13 cellular contexts compared by ENCODE assay signal in the genomic region with DNA sequence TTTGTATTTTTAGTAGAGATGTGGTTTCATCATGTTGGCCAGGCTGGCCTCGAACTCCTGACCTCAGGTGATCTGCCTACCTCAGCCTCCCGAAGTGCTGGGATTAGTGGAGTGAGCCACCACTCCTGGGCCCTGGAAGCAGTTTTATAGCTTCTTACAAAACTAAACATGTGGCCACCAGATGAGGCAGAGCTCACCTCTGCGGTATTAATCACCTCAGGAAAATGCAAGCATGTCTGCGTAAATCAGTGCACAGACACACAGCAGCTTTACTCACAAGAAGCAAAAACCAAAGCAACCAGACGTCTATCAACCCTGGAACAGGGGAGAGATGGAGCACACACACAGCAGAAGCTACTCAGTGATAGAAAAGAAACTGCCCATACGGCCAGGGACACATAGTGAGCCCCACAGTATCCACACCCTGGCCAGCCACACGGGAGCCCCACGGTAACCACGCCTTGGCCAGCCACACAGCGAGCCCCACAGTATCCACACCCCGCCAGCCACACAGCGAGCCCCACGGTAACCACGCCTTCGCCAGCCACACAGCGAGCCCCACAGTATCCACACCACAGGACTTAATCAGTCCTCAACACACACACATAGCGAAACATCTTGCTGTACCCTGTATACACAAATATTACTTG. TPM values are rescaled to one million over a fixed set of nuclear protein-coding genes. Genes with fewer than 3 reads are reported as not detected.
A peak's percentile ranks its signal among the peaks of the same experiment; 100 is the strongest.
DNase-seq lines count a peak whose midpoint lies in the region; ATAC-seq and TF ChIP-seq lines count a peak whose summit lies in the region.
"Had no signal": no experiment of that assay in that cellular context is flagged by ENCODE, and none has a peak within 500 bp of the region (broad histone marks: within the 10 kb centered on the region; RNA-seq: fewer than 3 reads in every experiment).

No MANE protein-coding gene starts in this region.

- no peaks in the 10 kb centered on the region; the same call in 1 of the 2 replicates for H3K79me2 ChIP-seq in H9 (ENCODE audit: insufficient read depth, low read length)

- no peak for TF ChIP-seq RAD21 in IMR-90 (IDR thresholded peaks at IDR 0.05; ENCODE audit: low read length)

- H3K36me3 ChIP-seq in IMR-90 (ENCODE audit: control insufficient read depth, insufficient read depth, low read length) (peaks cover 14% of the 10 kb centered on the region; the same call in 1 of the 2 replicates), neutrophil (peaks cover 21% of the 10 kb centered on the region)

- BruUV-seq in IMR-90 (replicated peaks; lab: Mats Ljungman, UMichigan) = no TSS peak

- H3K4me2 ChIP-seq in IMR-90 (ENCODE audit: low read depth, low read length) (no peak overlapping the region), H9 (ENCODE audit: insufficient read depth, insufficient read length, low read length) (no peak overlapping the region)
- H3K4me2 ChIP-seq: A549 had no signal

- H3K9me3 ChIP-seq in IMR-90 (ENCODE audit: control insufficient read depth, insufficient read depth, low read length) (peaks cover 14% of the 10 kb centered on the region), neutrophil (peaks cover 8% of the 10 kb centered on the region), H9 (ENCODE audit: control insufficient read depth, low read depth, low read length) (no peaks in the 10 kb centered on the region)

- H3K27ac ChIP-seq in IMR-90 (ENCODE audit: insufficient read depth, low read length) = no peak overlapping the region
- peak overlapping the region; percentile 86 for H3K27ac ChIP-seq in neutrophil
- H3K27ac ChIP-seq in H9 (ENCODE audit: insufficient read length, low read depth, low read length) = no peak overlapping the region
- H3K27ac ChIP-seq: A549, tibial artery had no signal

- H2BK20ac ChIP-seq in IMR-90 (ENCODE audit: low read depth, low read length) = no peak overlapping the region
- no peak overlapping the region for H2BK20ac ChIP-seq in H9 (ENCODE audit: low read depth, low read length, poor library complexity, severe bottlenecking)

- H4K20me1 ChIP-seq in IMR-90 (ENCODE audit: insufficient read depth, low read length) (no peaks in the 10 kb centered on the region; the same call in 1 of the 2 replicates), H9 (ENCODE audit: control insufficient read depth, insufficient read depth, insufficient read length) (no peaks in the 10 kb centered on the region)

- H3K27me3 Mint-ChIP-seq in activated CD4-positive, alpha-beta T cell treated with anti-CD3 and anti-CD28 coated beads for 36 hours = no peaks in the 10 kb centered on the region
- H3K27me3 Mint-ChIP-seq in H9 (ENCODE audit: low read depth) = no peaks in the 10 kb centered on the region; the same call in 1 of the 2 replicates

- no peak overlapping the region for H3K9ac ChIP-seq in IMR-90 (ENCODE audit: low read depth, low read length)
- H3K9ac ChIP-seq in H9 (ENCODE audit: extremely low read depth, insufficient read length, low read length) = no peak overlapping the region

- dilution Hi-C loops in IMR-90 (cut with HindIII; ENCODE audit: low sequenced_read_pairs, unreplicated experiment) = no loop called here

- H4K5ac ChIP-seq in IMR-90 (ENCODE audit: low read depth, low read length) (no peak overlapping the region), H9 (ENCODE audit: insufficient read length, low read depth, low read length) (no peak overlapping the region)

- no peak overlapping the region for H2BK120ac ChIP-seq in IMR-90 (ENCODE audit: low read depth, low read length)
- H2BK120ac ChIP-seq in H9 (ENCODE audit: low read depth, low read length, poor library complexity, severe bottlenecking) = no peak overlapping the region

- H3K27me3 ChIP-seq in IMR-90 (ENCODE audit: control insufficient read depth, insufficient read depth, low read length) = no peaks in the 10 kb centered on the region
- H3K27me3 ChIP-seq in neutrophil = no peaks in the 10 kb centered on the region
- H3K27me3 ChIP-seq in H9 (ENCODE audit: insufficient read depth, low read length) = no peaks in the 10 kb centered on the region
- H3K27me3 ChIP-seq: tibial artery had no signal

- H2BK15ac ChIP-seq in IMR-90 (ENCODE audit: low read depth, low read length) = no peak overlapping the region
- H2BK15ac ChIP-seq in H9 (ENCODE audit: low read depth, low read length) = no peak overlapping the region

- H4K91ac ChIP-seq in IMR-90 (ENCODE audit: insufficient read depth, low read depth, low read length) (no peak overlapping the region), H9 (ENCODE audit: insufficient read length, low read depth, low read length) (no peak overlapping the region)

- no peak overlapping the region for H3T11ph ChIP-seq in H9 (ENCODE audit: low read length)

- TF ChIP-seq CTCF in IMR-90 (conservative IDR thresholded peaks at IDR 0.05; ENCODE audit: low read depth, low read length) = no peak
- TF ChIP-seq CTCF in astrocyte of the cerebellum (IDR thresholded peaks at IDR 0.05; ENCODE audit: low read depth, low read length, missing control alignments) = no peak
- TF ChIP-seq CTCF in neutrophil (IDR thresholded peaks at IDR 0.05) = no peak
- TF ChIP-seq CTCF in H9 (conservative IDR thresholded peaks at IDR 0.05) = no peak

- H3K4ac ChIP-seq in IMR-90 (ENCODE audit: low read depth, low read length) = no peak overlapping the region
- H3K4ac ChIP-seq in H9 (ENCODE audit: low read depth, low read length) = no peak overlapping the region

- no peaks in the 10 kb centered on the region for H3K23me2 ChIP-seq in H9 (ENCODE audit: insufficient read length, low read depth, low read length, poor library complexity, severe bottlenecking)

- H3K4me1 Mint-ChIP-seq in activated CD4-positive, alpha-beta T cell treated with anti-CD3 and anti-CD28 coated beads for 36 hours = peaks cover 17% of the 10 kb centered on the region
- no peaks in the 10 kb centered on the region for H3K4me1 Mint-ChIP-seq in H9

- H4K8ac ChIP-seq in IMR-90 (ENCODE audit: low read depth in 2 of 2, low read length in 2 of 2) (no peak overlapping the region), H9 (replicated peaks; ENCODE audit: insufficient read length, low read depth, low read length) (no peak overlapping the region)

- H3K27ac Mint-ChIP-seq in activated CD4-positive, alpha-beta T cell treated with anti-CD3 and anti-CD28 coated beads for 36 hours = peak overlapping the region; percentile 94
- peak overlapping the region in 1 of 3 experiments; percentile 49; a peak in 1 of 7 replicates for H3K27ac Mint-ChIP-seq in H9

- H2BK12ac ChIP-seq in H9 (ENCODE audit: insufficient read length, low read depth, low read length) = no peak overlapping the region

- no peak overlapping the region for H3K14ac ChIP-seq in IMR-90 (replicated peaks; ENCODE audit: low read depth, low read length)
- no peak overlapping the region for H3K14ac ChIP-seq in H9 (ENCODE audit: insufficient read depth, low read length)

- peaks cover 0 to 5% of the 10 kb centered on the region in 2 experiments; a peak in 1 of 4 replicates for H3K79me1 ChIP-seq in IMR-90 (ENCODE audit: low read depth in 1 of 2, low read length in 2 of 2)
- no peaks in the 10 kb centered on the region for H3K79me1 ChIP-seq in H9 (ENCODE audit: insufficient read depth, low read depth, low read length, poor library complexity, severe bottlenecking)

- no peak overlapping the region for H3K4me3 Mint-ChIP-seq in activated CD4-positive, alpha-beta T cell treated with anti-CD3 and anti-CD28 coated beads for 36 hours
- no peak overlapping the region for H3K4me3 Mint-ChIP-seq in H9

- TF ChIP-seq POLR2A in IMR-90 (IDR thresholded peaks at IDR 0.05; ENCODE audit: low read depth, low read length) = no peak

- no peak overlapping the region for H3K18ac ChIP-seq in IMR-90 (ENCODE audit: low read depth, low read length)
- H3K18ac ChIP-seq in H9 (ENCODE audit: insufficient read length, low read depth, low read length) = no peak overlapping the region

- H2AFZ ChIP-seq in IMR-90 (replicated peaks; ENCODE audit: low read length, poor library complexity) (no peak overlapping the region), H9 (ENCODE audit: low read length) (no peak overlapping the region)

- H2AK9ac ChIP-seq in IMR-90 (replicated peaks; ENCODE audit: low read depth, low read length, poor library complexity) = no peak overlapping the region

- no peak overlapping the region for H3K56ac ChIP-seq in IMR-90 (ENCODE audit: extremely low read depth, insufficient read depth, low read length)
- H3K56ac ChIP-seq in H9 (ENCODE audit: insufficient read length, low read depth, low read length) = no peak overlapping the region

- POLR2A ChIA-PET in activated CD4-positive, alpha-beta T cell treated with anti-CD3 and anti-CD28 coated beads for 36 hours (lab: Charles Lee) = no interaction called here
- POLR2A ChIA-PET in IMR-90 (lab: Charles Lee; ENCODE audit: unreplicated experiment) = no interaction called here

- H3K4me3 ChIP-seq in IMR-90 (ENCODE audit: insufficient read depth, low read depth, low read length) (no peak overlapping the region), astrocyte of the cerebellum (ENCODE audit: low read depth, low read length) (no peak overlapping the region), neutrophil (ENCODE audit: low read depth in 1 of 2, low read length in 1 of 2) (no peak overlapping the region)
- H3K4me3 ChIP-seq: A549, tibial artery had no signal

- peaks cover 22% of the 10 kb centered on the region for H3K9me3 Mint-ChIP-seq in activated CD4-positive, alpha-beta T cell treated with anti-CD3 and anti-CD28 coated beads for 36 hours (ENCODE audit: low read depth)
- 0 out of 5 replicates have a peak, but pooled peaks cover 0 to 3% of the 10 kb centered on the region in 2 experiments for H3K9me3 Mint-ChIP-seq in H9

- no peak for DNase-seq in activated CD4-positive, alpha-beta T cell treated with anti-CD3 and anti-CD28 coated beads for 36 hours
- no peak for DNase-seq in activated CD4-positive, alpha-beta T cell treated with anti-CD3 and anti-CD28 coated beads, Interleukin-2, amount 50 U/mL, for 1 hour
- DNase-seq in IMR-90 (peak; percentile 64), astrocyte of the cerebellum (ENCODE audit: low read depth) (peak; percentile 23), H9 (no peak)
- DNase-seq: NCI-H1105 treated with DMSO at 0.1 percent for 48 hours, NCI-H774 had no signal

- WGBS in IMR-90 (ENCODE audit: extremely low coverage in 2 of 2, insufficient read length in 1 of 2), 2 experiments = 79% methylated on average over 8 of the region's 17 CpGs; no CpG with 5 or more reads in 1 of the 2 experiments
- no CpG with 5 or more reads among the region's 17 CpGs for WGBS in H9 (ENCODE audit: extremely low coverage, insufficient read length, low lambda C conversion rate)

- CTCF ChIA-PET in activated CD4-positive, alpha-beta T cell treated with anti-CD3 and anti-CD28 coated beads for 36 hours (lab: Charles Lee) = no interaction called here
- CTCF ChIA-PET in IMR-90 (lab: Yijun Ruan, JAX) = no interaction called here

- peaks cover 56% of the 10 kb centered on the region for H3K36me3 Mint-ChIP-seq in activated CD4-positive, alpha-beta T cell treated with anti-CD3 and anti-CD28 coated beads for 36 hours (ENCODE audit: low read depth)
- H3K36me3 Mint-ChIP-seq in H9 (ENCODE audit: insufficient read depth in 1 of 3, low read depth in 3 of 3) = peaks cover 38 to 73% (median 62%) of the 10 kb centered on the region in 3 experiments

- H3K4me1 ChIP-seq in IMR-90 (ENCODE audit: control insufficient read depth, insufficient read depth, low read length) (no peaks in the 10 kb centered on the region), neutrophil (ENCODE audit: control insufficient read depth in 1 of 2, insufficient read depth in 1 of 2, low read depth in 1 of 2, low read length in 1 of 2) (peaks cover 14 to 16% of the 10 kb centered on the region in 2 experiments), H9 (ENCODE audit: insufficient read depth, low read length) (no peaks in the 10 kb centered on the region)
- H3K4me1 ChIP-seq: tibial artery had no signal

- no peak for ATAC-seq in activated CD4-positive, alpha-beta T cell treated with anti-CD3 and anti-CD28 coated beads for 36 hours
- ATAC-seq in IMR-90 (ENCODE audit: low read depth) (no peak; the same call in 1 of the 2 replicates), GM19035 (IDR thresholded peaks at IDR 0.05; ENCODE audit: unreplicated experiment) (no peak), GM18867 (IDR thresholded peaks at IDR 0.05; ENCODE audit: unreplicated experiment) (no peak)
- ATAC-seq: A549, right cardiac atrium had no signal

- H3K23ac ChIP-seq in IMR-90 (ENCODE audit: low read depth, low read length) (no peak overlapping the region), H9 (ENCODE audit: insufficient read length, low read depth, low read length) (no peak overlapping the region)

- no peaks in the 10 kb centered on the region for H3K9me1 ChIP-seq in IMR-90 (ENCODE audit: insufficient read depth, low read length)

- in situ Hi-C loops in IMR-90 (cut with MboI; ENCODE audit: low sequenced_read_pairs) = no loop called here
- in situ Hi-C loops in astrocyte of the cerebellum (cut with HindIII; ENCODE audit: low sequenced_read_pairs) = no loop called here

- H2AK5ac ChIP-seq in IMR-90 (ENCODE audit: low read depth, low read length) (no peak overlapping the region), H9 (ENCODE audit: insufficient read length, low read length) (no peak overlapping the region)

- intact Hi-C loops in activated CD4-positive, alpha-beta T cell treated with anti-CD3 and anti-CD28 coated beads for 36 hours (cut with DNase I, micrococcal nuclease) = loop anchor here in 1 of 2 experiments (1.0 kb wide), 1 partner anchor 30 kb away; the partner anchor contains the start of gene PPP2R3B
- intact Hi-C loops in IMR-90 (cut with micrococcal nuclease) = no loop called here

- H2BK5ac ChIP-seq in IMR-90 (ENCODE audit: low read depth, low read length, poor library complexity, severe bottlenecking) = no peak overlapping the region
- no peak overlapping the region for H2BK5ac ChIP-seq in H9 (ENCODE audit: insufficient read length, low read length)

RNA-seq across cellular contexts. Expression of gene PPP2R3B, which starts 30.2 kb away (rescaled TPM):
- total RNA-seq in activated CD4-positive, alpha-beta T cell treated with anti-CD3 and anti-CD28 coated beads for 36 hours = 10 to 100 TPM; 23.3 to 26.8 TPM
- 11.1 and 13.3 TPM in 2 replicates for total RNA-seq in IMR-90 (2012; rRNA removed)
- 13.2 and 13.7 TPM in 2 replicates for polyA plus RNA-seq in IMR-90 (2012; rRNA removed)
- polyA plus RNA-seq in IMR-90 (2012; cell fraction: cytosol; rRNA removed) = 9.1 and 13.3 TPM in 2 replicates
- 52.7 and 142 TPM in 2 replicates for polyA plus RNA-seq in IMR-90 (2012; cell fraction: nucleus; rRNA removed; ENCODE audit: low replicate concordance)
- 63.3 and 72.1 TPM in 2 replicates for total RNA-seq in H9 (2021)

RNA-seq across cellular contexts. Expression of gene GTPBP6, which starts 37.9 kb away (rescaled TPM):
- 10 to 100 TPM; 54.5 to 60.2 TPM for total RNA-seq in activated CD4-positive, alpha-beta T cell treated with anti-CD3 and anti-CD28 coated beads for 36 hours
- total RNA-seq in IMR-90 (2012; rRNA removed) = 24.0 and 24.7 TPM in 2 replicates
- 31.6 and 36.6 TPM in 2 replicates for polyA plus RNA-seq in IMR-90 (2012; rRNA removed)
- polyA plus RNA-seq in IMR-90 (2012; cell fraction: cytosol; rRNA removed) = 35.3 and 45.5 TPM in 2 replicates
- 29.3 and 56.5 TPM in 2 replicates for polyA plus RNA-seq in IMR-90 (2012; cell fraction: nucleus; rRNA removed; ENCODE audit: low replicate concordance)
- total RNA-seq in H9 (2021) = 64.0 and 64.5 TPM in 2 replicates

Comparison
In these comparisons a context has a peak if more than half of its experiments do, and no peak if none do; other contexts are left out.
1. DNase-seq: peak in IMR-90 (single experiment) and astrocyte of the cerebellum (single experiment); none in activated CD4-positive, alpha-beta T cell treated with anti-CD3 and anti-CD28 coated beads for 36 hours (single experiment), activated CD4-positive, alpha-beta T cell treated with anti-CD3 and anti-CD28 coated beads, Interleukin-2, amount 50 U/mL, for 1 hour (single experiment) and H9 (single experiment).